In genomic region chr18:8701546-8702118, GRCh38 we compare ENCODE assay signal across 12 cellular contexts. TPM values are rescaled to one million over a fixed set of nuclear protein-coding genes. Genes with fewer than 3 reads are reported as not detected.
A peak's percentile ranks its signal among the peaks of the same experiment; 100 is the strongest.
DNase-seq lines count a peak whose midpoint lies in the region; ATAC-seq, FAIRE-seq and TF ChIP-seq lines count a peak whose summit lies in the region.
"Had no signal": no experiment of that assay in that cellular context is flagged by ENCODE, and none has a peak within 500 bp of the region (broad histone marks: within the 10 kb centered on the region; RNA-seq: fewer than 3 reads in every experiment).

No MANE protein-coding gene starts in this region.

- POLR2A ChIA-PET in activated CD8-positive, alpha-beta T cell treated with anti-CD3 and anti-CD28 coated beads for 36 hours (lab: Charles Lee) = no interaction called here

- no peaks in the 10 kb centered on the region for H3K36me3 Mint-ChIP-seq in mesothelial cell of epicardium
- no peaks in the 10 kb centered on the region for H3K36me3 Mint-ChIP-seq in activated CD8-positive, alpha-beta T cell treated with anti-CD3 and anti-CD28 coated beads for 36 hours (ENCODE audit: low read depth)

- CTCF ChIA-PET in activated CD8-positive, alpha-beta T cell treated with anti-CD3 and anti-CD28 coated beads for 36 hours (lab: Charles Lee) = interaction anchor here (1.2 to 1.7 kb wide), 2 partner anchors 280 to 286 kb away, joined by 4 to 5 read pairs; no protein-coding TSS in a partner anchor

- peak; percentile 49 for FAIRE-seq in HTR-8/SVneo (lab: Jason Lieb, UNC)
- no peak for FAIRE-seq in bronchial epithelial cell (lab: Jason Lieb, UNC)

- no peak for ATAC-seq in activated CD8-positive, alpha-beta T cell treated with anti-CD3 and anti-CD28 coated beads for 36 hours
- ATAC-seq: stimulated activated naive B cell treated with anti-CD40 and anti-IgM and Interleukin-4, amounts not matched to agents 10 μg/mL and 1 μg/mL and 100 μg/mL, for 72 hours had no signal

- H3K9me3 Mint-ChIP-seq in mesothelial cell of epicardium = no peaks in the 10 kb centered on the region
- no peaks in the 10 kb centered on the region for H3K9me3 Mint-ChIP-seq in activated CD8-positive, alpha-beta T cell treated with anti-CD3 and anti-CD28 coated beads for 36 hours
- H3K9me3 Mint-ChIP-seq: naive B cell; stimulated activated naive B cell treated with anti-CD40 and anti-IgM and Interleukin-4, amounts not matched to agents 10 μg/mL and 1 μg/mL and 100 μg/mL, for 72 hours had no signal

- no peak overlapping the region for H3K4me3 ChIP-seq in bronchial epithelial cell (ENCODE audit: low read depth, low read length)

- TF ChIP-seq CTCF in AG09319 (IDR thresholded peaks at IDR 0.05; ENCODE audit: low read depth, low read length) = no peak
- TF ChIP-seq CTCF in bronchial epithelial cell (IDR thresholded peaks at IDR 0.05; ENCODE audit: insufficient read depth, low read length, severe bottlenecking) = no peak
- no peak for TF ChIP-seq CTCF in mesothelial cell of epicardium (IDR thresholded peaks at IDR 0.05; ENCODE audit: unreplicated experiment)
- no peak for TF ChIP-seq CTCF in activated CD8-positive, alpha-beta T cell treated with anti-CD3 and anti-CD28 coated beads for 36 hours (IDR thresholded peaks at IDR 0.05)

- H3K27me3 Mint-ChIP-seq in mesothelial cell of epicardium (ENCODE audit: low read depth) = peaks cover 28% of the 10 kb centered on the region
- H3K27me3 Mint-ChIP-seq in activated CD8-positive, alpha-beta T cell treated with anti-CD3 and anti-CD28 coated beads for 36 hours = peaks cover 35% of the 10 kb centered on the region

- DNase-seq in AG09319 (ENCODE audit: extremely low read depth, low read depth) = peak; percentile 45
- no peak for DNase-seq in HTR-8/SVneo (ENCODE audit: insufficient read length, low spot score)
- DNase-seq in bronchial epithelial cell (ENCODE audit: low read depth) = peak; percentile 67
- no peak for DNase-seq in mesothelial cell of epicardium (ENCODE audit: low spot score in 2 of 2, unreplicated experiment in 2 of 2)
- DNase-seq in DMS79 treated with DMSO at 0.1 percent for 48 hours (lab: John Stamatoyannopoulos, UW) = no peak
- DNase-seq in OCI-M1 (lab: John Stamatoyannopoulos, UW) = no peak
- DNase-seq in NCI-H2029 treated with DMSO at 0.1 percent for 48 hours (lab: John Stamatoyannopoulos, UW) = no peak
- DNase-seq in activated CD8-positive, alpha-beta T cell treated with anti-CD3 and anti-CD28 coated beads for 36 hours = no peak
- DNase-seq: activated effector memory CD4-positive, alpha-beta T cell treated with Interleukin-2 at 50 U/mL for 16 hours; COR-L47; naive B cell; stimulated activated naive B cell treated with anti-CD40 and anti-IgM and Interleukin-4, amounts not matched to agents 10 μg/mL and 1 μg/mL and 100 μg/mL, for 72 hours had no signal

- intact Hi-C loops in activated CD8-positive, alpha-beta T cell treated with anti-CD3 and anti-CD28 coated beads for 36 hours (cut with micrococcal nuclease) = no loop called here

- H3K4me3 Mint-ChIP-seq in mesothelial cell of epicardium = no peak overlapping the region
- no peak overlapping the region for H3K4me3 Mint-ChIP-seq in activated CD8-positive, alpha-beta T cell treated with anti-CD3 and anti-CD28 coated beads for 36 hours
- H3K4me3 Mint-ChIP-seq: stimulated activated naive B cell treated with anti-CD40 and anti-IgM and Interleukin-4, amounts not matched to agents 10 μg/mL and 1 μg/mL and 100 μg/mL, for 72 hours had no signal

- H3K4me1 Mint-ChIP-seq in mesothelial cell of epicardium = peaks cover 17% of the 10 kb centered on the region
- peaks cover 7% of the 10 kb centered on the region for H3K4me1 Mint-ChIP-seq in activated CD8-positive, alpha-beta T cell treated with anti-CD3 and anti-CD28 coated beads for 36 hours (ENCODE audit: low read depth)

- H3K27me3 ChIP-seq in bronchial epithelial cell (ENCODE audit: control insufficient read depth, insufficient read depth, low read length) = no peaks in the 10 kb centered on the region

- H3K36me3 ChIP-seq in bronchial epithelial cell (ENCODE audit: control insufficient read depth, insufficient read depth, low read length) = no peaks in the 10 kb centered on the region

- H3K27ac Mint-ChIP-seq in mesothelial cell of epicardium = peak overlapping the region; percentile 47
- H3K27ac Mint-ChIP-seq in activated CD8-positive, alpha-beta T cell treated with anti-CD3 and anti-CD28 coated beads for 36 hours = no peak overlapping the region
- H3K27ac Mint-ChIP-seq: naive B cell; stimulated activated naive B cell treated with anti-CD40 and anti-IgM and Interleukin-4, amounts not matched to agents 10 μg/mL and 1 μg/mL and 100 μg/mL, for 72 hours had no signal

RNA-seq across cellular contexts. Expression of gene MTCL1, which starts 3.7 kb away (rescaled TPM):
- total RNA-seq in bronchial epithelial cell (10.0 and 12.7 TPM in 2 replicates), mesothelial cell of epicardium (24.0 to 26.2 TPM (median 24.7 TPM) in 3 replicates)
- total RNA-seq in activated CD8-positive, alpha-beta T cell treated with anti-CD3 and anti-CD28 coated beads for 36 hours = under 1 TPM; 0.25 to 0.52 TPM

Comparison
In these comparisons a context has a peak if more than half of its experiments do, and no peak if none do; other contexts are left out.
1. DNase-seq: peak in AG09319 (single experiment) and bronchial epithelial cell (single experiment); none in HTR-8/SVneo (single experiment), mesothelial cell of epicardium (0 of 2), DMS79 treated with DMSO at 0.1 percent for 48 hours (single experiment), OCI-M1 (single experiment), NCI-H2029 treated with DMSO at 0.1 percent for 48 hours (single experiment) and activated CD8-positive, alpha-beta T cell treated with anti-CD3 and anti-CD28 coated beads for 36 hours (single experiment).